In genomic region chr16:87680272-87680644, GRCh38 we compare ENCODE assay signal across 27 cellular contexts.
"Had no signal": no experiment of that assay in that cellular context is flagged by ENCODE, and none has a peak within 500 bp of the region (broad histone marks: within the 10 kb centered on the region; RNA-seq: fewer than 3 reads in every experiment).

No MANE protein-coding gene starts in this region.

- DNase-seq: activated CD4-positive, alpha-beta T cell treated with anti-CD3 and anti-CD28 coated beads for 1 hour; activated CD4-positive, alpha-beta T cell treated with anti-CD3 and anti-CD28 coated beads for 4 hours; activated CD4-positive, alpha-beta T cell treated with anti-CD3 and anti-CD28 coated beads, Interleukin-2, amount 50 U/mL, for 1 hour; activated CD4-positive, alpha-beta T cell treated with anti-CD3 and anti-CD28 coated beads, Interleukin-2, amount 50 U/mL, for 48 hours; activated CD8-positive, alpha-beta memory T cell treated with anti-CD3 and anti-CD28 coated beads for 24 hours; activated CD8-positive, alpha-beta T cell treated with anti-CD3 and anti-CD28 coated beads for 36 hours; activated effector memory CD4-positive, alpha-beta T cell treated with Interleukin-2 at 50 U/mL for 16 hours; activated gamma-delta T cell treated with Interleukin-2 at 50 U/mL for 16 hours; activated naive CD4-positive, alpha-beta T cell treated with anti-CD3 and anti-CD28 coated beads, Interleukin-2, amount 50 U/mL, for 16 hours; activated naive CD4-positive, alpha-beta T cell treated with Interleukin-2 at 50 U/mL for 16 hours; activated T-cell treated with anti-CD3 and anti-CD28 coated beads, Interleukin-2, amount 50 U/mL, for 4 hours; amniotic stem cell; anterior cingulate cortex; brain microvascular endothelial cell; effector memory CD4-positive, alpha-beta T cell; endodermal cell; foreskin fibroblast; T-helper 1 cell; T-helper 17 cell; T1000 had no signal

- H3K4me3 Mint-ChIP-seq: activated CD8-positive, alpha-beta T cell treated with anti-CD3 and anti-CD28 coated beads for 36 hours; activated naive CD8-positive, alpha-beta T cell; activated T-cell treated with anti-CD3 and anti-CD28 coated beads, Interleukin-2, amount 50 U/mL, for 4 hours; activated T-helper 17 cell treated with anti-CD3 and anti-CD28 coated beads, Interleukin-2, amount 50 U/mL, for 72 hours; central memory CD8-positive, alpha-beta T cell; dendritic cell treated with granulocyte-macrophage colony-stimulating factor and Interleukin-4, amounts not matched to agents 40 ng/mL and 50 ng/mL, for 4 days; endodermal cell; T-helper 17 cell; T-helper 2 cell treated with Interferon-gamma antibody and Interleukin-4, amounts not matched to agents 5 μg/mL and 100 μg/mL, for 36 hours had no signal

- H3K27ac Mint-ChIP-seq: activated CD8-positive, alpha-beta T cell treated with anti-CD3 and anti-CD28 coated beads for 36 hours; activated naive CD8-positive, alpha-beta T cell; activated T-helper 17 cell treated with anti-CD3 and anti-CD28 coated beads, Interleukin-2, amount 50 U/mL, for 72 hours; dendritic cell treated with granulocyte-macrophage colony-stimulating factor and Interleukin-4, amounts not matched to agents 40 ng/mL and 50 ng/mL, for 4 days; endodermal cell had no signal

- ATAC-seq: activated CD8-positive, alpha-beta T cell treated with anti-CD3 and anti-CD28 coated beads for 36 hours; activated T-helper 17 cell treated with anti-CD3 and anti-CD28 coated beads, Interleukin-2, amount 50 U/mL, for 72 hours; T-helper 17 cell had no signal

- H3K27me3 ChIP-seq: brain microvascular endothelial cell had no signal

- H3K36me3 ChIP-seq: brain microvascular endothelial cell had no signal

- H3K27me3 Mint-ChIP-seq: activated T-helper 17 cell treated with anti-CD3 and anti-CD28 coated beads, Interleukin-2, amount 50 U/mL, for 72 hours had no signal

- H3K4me3 ChIP-seq: coronary artery, dorsolateral prefrontal cortex had no signal

- H3K9me3 Mint-ChIP-seq: activated CD8-positive, alpha-beta T cell treated with anti-CD3 and anti-CD28 coated beads for 36 hours; activated T-cell treated with anti-CD3 and anti-CD28 coated beads, Interleukin-2, amount 50 U/mL, for 4 hours; activated T-helper 17 cell treated with anti-CD3 and anti-CD28 coated beads, Interleukin-2, amount 50 U/mL, for 72 hours; central memory CD8-positive, alpha-beta T cell; dendritic cell treated with granulocyte-macrophage colony-stimulating factor and Interleukin-4, amounts not matched to agents 40 ng/mL and 50 ng/mL, for 4 days; endodermal cell; T-helper 2 cell treated with Interferon-gamma antibody and Interleukin-4, amounts not matched to agents 5 μg/mL and 100 μg/mL, for 36 hours had no signal

- H3K27ac ChIP-seq: brain microvascular endothelial cell, coronary artery, dorsolateral prefrontal cortex had no signal

- H3K36me3 Mint-ChIP-seq: activated naive CD8-positive, alpha-beta T cell had no signal

- H3K4me1 Mint-ChIP-seq: endodermal cell had no signal
